In genomic region chr16:71461686-71462648, GRCh38 we compare ENCODE assay signal across 8 cellular contexts. TPM values are rescaled to one million over a fixed set of nuclear protein-coding genes. Genes with fewer than 3 reads are reported as not detected.
DNase-seq lines count a peak whose midpoint lies in the region; ATAC-seq and TF ChIP-seq lines count a peak whose summit lies in the region.

ZNF23 (minus strand) TSS chr16:71462247; CDS start chr16:71456796, 5,451 bp downstream.

- H3K9me3 ChIP-seq in left ventricle myocardium inferior (replicated peaks) (no peaks in the 10 kb centered on the region), prostate gland (no peaks in the 10 kb centered on the region), upper lobe of right lung (no peaks in the 10 kb centered on the region)

- H3K4me3 ChIP-seq in GM12864 (ENCODE audit: low read depth, low read length) (peak within 1 kb of the TSS; percentile 100), left ventricle myocardium inferior (peak within 1 kb of the TSS; percentile 88), prostate gland (peak within 1 kb of the TSS; percentile 87 to 90), upper lobe of right lung (peak within 1 kb of the TSS; percentile 98)

- under 1% methylated on average over 51 of the region's 52 CpGs for WGBS in prostate gland

- H3K27me3 ChIP-seq in left ventricle myocardium inferior (ENCODE audit: low read depth) (no peaks in the 10 kb centered on the region), prostate gland (replicated peaks; ENCODE audit: insufficient read depth) (no peaks in the 10 kb centered on the region), upper lobe of right lung (no peaks in the 10 kb centered on the region)

- POLR2A ChIA-PET in HEK293T (lab: Yijun Ruan, JAX) = interaction anchor here (0.6 to 2.9 kb wide), 13 partner anchors 10 to 407 kb away, joined by 3 to 29 read pairs (median 5); partner anchors contain the start of gene ZNF19

- H3K27ac ChIP-seq in left ventricle myocardium inferior (replicated peaks) (peak within 1 kb of the TSS; percentile 88), prostate gland (peak within 1 kb of the TSS; percentile 75), upper lobe of right lung (peak within 1 kb of the TSS; percentile 91)

- CTCF ChIA-PET in HEK293T (lab: Yijun Ruan, JAX) = interaction anchor here (0.6 to 0.8 kb wide), 2 partner anchors 17 to 516 kb away, joined by 3 to 4 read pairs; no protein-coding TSS in a partner anchor

- H3K36me3 ChIP-seq in left ventricle myocardium inferior = no peaks in the 10 kb centered on the region
- H3K36me3 ChIP-seq in prostate gland = no peaks in the 10 kb centered on the region
- no peaks in the 10 kb centered on the region for H3K36me3 ChIP-seq in upper lobe of right lung

- H3K4me1 ChIP-seq in left ventricle myocardium inferior (peaks cover 27% of the 10 kb centered on the region), prostate gland (replicated peaks) (no peaks in the 10 kb centered on the region), upper lobe of right lung (peaks cover 23% of the 10 kb centered on the region)

- peak; percentile 43 for TF ChIP-seq POLR2A in prostate gland (IDR thresholded peaks at IDR 0.05)

- DNase-seq in GM12864 (ENCODE audit: low read depth) (peak; percentile 33), HEK293T (ENCODE audit: extremely low spot score) (peak; percentile 91), MV-4-11 (lab: John Stamatoyannopoulos, UW) (peak; percentile 46), T-helper 1 cell (peak; percentile 50 to 79 (median 66)), amniotic stem cell (lab: John Stamatoyannopoulos, UW) (peak; percentile 13), left ventricle myocardium inferior (peak; percentile 87), prostate gland (ENCODE audit: low spot score) (peak; percentile 73), upper lobe of right lung (peak; percentile 94)

- TF ChIP-seq CTCF in GM12864 (IDR thresholded peaks at IDR 0.05; ENCODE audit: low read depth, low read length, missing control alignments) (peak; percentile 22), left ventricle myocardium inferior (IDR thresholded peaks at IDR 0.05; ENCODE audit: borderline replicate concordance) (peak; percentile 16), prostate gland (IDR thresholded peaks at IDR 0.05) (peak in 3 of 4 experiments; percentile 17 to 36 (median 21)), upper lobe of right lung (IDR thresholded peaks at IDR 0.05) (no peak)

- peak; percentile 100 for ATAC-seq in upper lobe of right lung

- intact Hi-C loops in left ventricle myocardium inferior (cut with micrococcal nuclease) (no loop called here), prostate gland (cut with DNase I) (loop anchor here (1.0 kb wide), 1 partner anchor 22 kb away; no protein-coding TSS in a partner anchor), upper lobe of right lung (cut with DNase I) (no loop called here)

TF ChIP-seq in HEK293T, 16 proteins besides CTCF, POLR2A, EP300 and RAD21:
- TF ChIP-seq ELF4 (IDR thresholded peaks at IDR 0.05) (peak; percentile 66; the same call in 1 of the 2 replicates), ZNF384 (IDR thresholded peaks at IDR 0.05) (no peak), L3MBTL2 (conservative IDR thresholded peaks at IDR 0.05) (peak; percentile 90), ARNT (IDR thresholded peaks at IDR 0.05) (peak; percentile 43; the same call in 1 of the 2 replicates), CTBP1 (IDR thresholded peaks at IDR 0.05; ENCODE audit: borderline replicate concordance) (peak; percentile 61; the same call in 1 of the 2 replicates)

RNA-seq across cellular contexts. Expression of gene ZNF23, which starts in this region (rescaled TPM):
- total RNA-seq in left ventricle myocardium inferior = 5.2 TPM
- 1 to 10 TPM; 6.1 to 6.8 TPM for total RNA-seq in prostate gland
- total RNA-seq in upper lobe of right lung = 7.3 TPM

Comparison
In these comparisons a context has a peak if more than half of its experiments do, and no peak if none do; other contexts are left out.
1. Peak in every context shown above with its lines: DNase-seq, ATAC-seq, H3K4me3 ChIP-seq and H3K27ac ChIP-seq.
2. DNase-seq: peak in every context shown above with its lines; median percentile 94 in upper lobe of right lung; 91 in HEK293T; 87 in left ventricle myocardium inferior; 73 in prostate gland; 66 in T-helper 1 cell; 46 in MV-4-11; 33 in GM12864; 13 in amniotic stem cell.